In the genomic region with DNA sequence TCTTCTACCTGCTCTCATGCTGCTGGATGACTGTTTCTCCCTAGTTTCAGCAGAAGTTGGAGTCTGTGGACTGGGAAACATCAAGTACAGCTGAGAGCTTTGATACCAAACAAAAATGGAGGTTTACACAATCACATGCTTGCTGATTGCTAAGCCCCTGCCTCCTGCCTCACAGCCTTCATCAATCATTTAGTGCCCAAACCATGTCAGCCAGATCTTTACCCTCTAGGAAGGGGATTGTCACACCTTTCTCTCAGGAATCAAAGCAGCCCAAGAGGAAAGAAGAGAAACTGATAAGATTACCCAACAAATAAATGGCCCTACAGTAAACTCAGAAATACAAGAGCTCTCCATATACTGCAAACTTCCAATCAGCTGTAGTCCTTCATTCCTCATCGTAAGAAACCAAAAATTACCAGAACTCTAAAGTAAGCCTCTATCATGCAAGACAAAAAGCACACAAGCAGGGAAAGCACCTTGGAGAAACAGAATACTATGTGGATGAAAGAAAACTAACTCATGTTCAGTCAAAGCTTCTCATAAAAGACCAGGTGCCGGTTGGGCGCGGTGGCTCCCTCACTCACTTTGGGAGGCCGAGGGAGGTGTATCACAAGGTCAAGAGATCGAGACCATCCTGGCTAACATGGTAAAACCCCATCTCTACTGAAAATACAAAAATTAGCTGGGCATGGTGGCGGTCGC, we compare ENCODE assay signal across 1 cellular context.
TF ChIP-seq lines count a peak whose summit lies in the region.

No MANE protein-coding gene starts in this region.

TF ChIP-seq in H1, 55 proteins besides CTCF, POLR2A, EP300 and RAD21:
- TF ChIP-seq RXRA (IDR thresholded peaks at IDR 0.05; ENCODE audit: insufficient read depth, low read depth, low read length) (no peak), CREB1 (IDR thresholded peaks at IDR 0.05) (no peak), BRCA1 (IDR thresholded peaks at IDR 0.05; ENCODE audit: low read depth, low read length) (no peak)
- TF ChIP-seq, protein P1, sequence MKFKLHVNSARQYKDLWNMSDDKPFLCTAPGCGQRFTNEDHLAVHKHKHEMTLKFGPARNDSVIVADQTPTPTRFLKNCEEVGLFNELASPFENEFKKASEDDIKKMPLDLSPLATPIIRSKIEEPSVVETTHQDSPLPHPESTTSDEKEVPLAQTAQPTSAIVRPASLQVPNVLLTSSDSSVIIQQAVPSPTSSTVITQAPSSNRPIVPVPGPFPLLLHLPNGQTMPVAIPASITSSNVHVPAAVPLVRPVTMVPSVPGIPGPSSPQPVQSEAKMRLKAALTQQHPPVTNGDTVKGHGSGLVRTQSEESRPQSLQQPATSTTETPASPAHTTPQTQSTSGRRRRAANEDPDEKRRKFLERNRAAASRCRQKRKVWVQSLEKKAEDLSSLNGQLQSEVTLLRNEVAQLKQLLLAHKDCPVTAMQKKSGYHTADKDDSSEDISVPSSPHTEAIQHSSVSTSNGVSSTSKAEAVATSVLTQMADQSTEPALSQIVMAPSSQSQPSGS (IDR thresholded peaks at IDR 0.05; ENCODE audit: low read length): no peak
